9 cellular contexts compared by ENCODE assay signal in genomic region chr5:143200781-143201398, GRCh38.
DNase-seq lines count a peak whose midpoint lies in the region; ATAC-seq and TF ChIP-seq lines count a peak whose summit lies in the region.
"Had no signal": no experiment of that assay in that cellular context is flagged by ENCODE, and none has a peak within 500 bp of the region (broad histone marks: within the 10 kb centered on the region; RNA-seq: fewer than 3 reads in every experiment).

No MANE protein-coding gene starts in this region.

- TF ChIP-seq POLR2A in right lobe of liver (IDR thresholded peaks at IDR 0.05): no peak

- peaks cover 0 to 11% (median 0%) of the 10 kb centered on the region in 4 donors for H3K4me1 ChIP-seq in right lobe of liver

- intact Hi-C loops in right lobe of liver (cut with DNase I): no loop called here

- H3K36me3 ChIP-seq in MG63 (no peaks in the 10 kb centered on the region), right lobe of liver (no peaks in the 10 kb centered on the region)

- H3K4me3 ChIP-seq in MG63: no peak overlapping the region
- no peak overlapping the region for H3K4me3 ChIP-seq in right lobe of liver
- H3K4me3 ChIP-seq: SK-N-MC had no signal

- ATAC-seq in right lobe of liver (peak; percentile 49 to 93 (median 66)), HG02623 (IDR thresholded peaks at IDR 0.05; ENCODE audit: unreplicated experiment) (no peak)

- peak; percentile 90 for DNase-seq in Daoy (ENCODE audit: low read depth)
- peak; percentile 91 for DNase-seq in MG63
- peak; percentile 77 for DNase-seq in astrocyte of the hippocampus (ENCODE audit: low read depth, low spot score)
- DNase-seq in right lobe of liver: peak in 1 of 3 donors; percentile 34
- DNase-seq in activated naive CD4-positive, alpha-beta T cell treated with anti-CD3 and anti-CD28 coated beads, Interleukin-2, amount 50 U/mL, for 16 hours: no peak
- no peak for DNase-seq in AML-193 (lab: John Stamatoyannopoulos, UW)
- DNase-seq in NCI-H1930 (lab: John Stamatoyannopoulos, UW): no peak

- H3K27me3 ChIP-seq in MG63: no peaks in the 10 kb centered on the region
- no peaks in the 10 kb centered on the region for H3K27me3 ChIP-seq in right lobe of liver

- H3K27ac ChIP-seq in right lobe of liver: no peak overlapping the region
- H3K27ac ChIP-seq: SK-N-MC had no signal

- no peak for TF ChIP-seq CTCF in right lobe of liver (IDR thresholded peaks at IDR 0.05)

- WGBS in right lobe of liver (ENCODE audit: insufficient coverage, low coverage, low lambda C conversion rate, missing lambda C conversion rate): 29% methylated on average over 1 of the region's 1 CpG

- H3K9me3 ChIP-seq in MG63: peaks cover 14% of the 10 kb centered on the region
- H3K9me3 ChIP-seq in right lobe of liver: no peaks in the 10 kb centered on the region

Comparison
In these comparisons a context has a peak if more than half of its experiments do, and no peak if none do; other contexts are left out.
1. DNase-seq: peak in Daoy (single experiment), MG63 (single experiment) and astrocyte of the hippocampus (single experiment); none in activated naive CD4-positive, alpha-beta T cell treated with anti-CD3 and anti-CD28 coated beads, Interleukin-2, amount 50 U/mL, for 16 hours (single experiment), AML-193 (0 of 2) and NCI-H1930 (0 of 2).